21 cellular contexts compared by ENCODE assay signal in the genomic region with DNA sequence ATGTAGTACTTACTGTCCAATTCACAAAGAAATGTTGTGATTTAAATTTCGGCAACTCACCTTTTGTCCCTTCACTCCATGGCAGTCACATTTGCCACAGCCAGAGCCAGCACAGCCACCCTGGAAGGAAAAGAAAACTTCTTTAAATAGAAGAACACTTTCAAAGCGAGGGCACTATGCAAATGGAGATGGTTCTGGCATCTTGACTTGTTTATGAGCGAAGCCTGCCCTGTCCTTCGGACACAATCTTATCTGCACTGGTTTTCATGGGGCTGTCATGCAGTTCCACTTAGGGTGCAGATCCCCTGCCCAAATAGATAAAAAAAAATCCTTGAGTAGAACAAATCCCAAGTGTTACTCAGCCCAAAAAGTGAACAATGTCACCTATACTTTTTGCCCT.
"Had no signal": no experiment of that assay in that cellular context is flagged by ENCODE, and none has a peak within 500 bp of the region (broad histone marks: within the 10 kb centered on the region; RNA-seq: fewer than 3 reads in every experiment).

No MANE protein-coding gene starts in this region.

- H3K4me2 ChIP-seq: SK-N-SH had no signal

- H3K9me2 ChIP-seq: SK-N-SH had no signal

- H3K36me3 Mint-ChIP-seq: naive thymus-derived CD8-positive, alpha-beta T cell; stimulated activated naive B cell treated with anti-CD40 and anti-IgM and Interleukin-4, amounts not matched to agents 10 μg/mL and 1 μg/mL and 100 μg/mL, for 72 hours had no signal

- ATAC-seq: activated CD4-positive, alpha-beta T cell treated with anti-CD3 and anti-CD28 coated beads for 36 hours; activated CD8-positive, alpha-beta T cell treated with anti-CD3 and anti-CD28 coated beads for 36 hours; activated T-cell treated with anti-CD3 and anti-CD28 coated beads, Interleukin-2, amount 50 U/mL, for 4 hours; naive thymus-derived CD8-positive, alpha-beta T cell; pancreas; sciatic nerve; stimulated activated naive B cell treated with anti-CD40 and anti-IgM and Interleukin-4, amounts not matched to agents 10 μg/mL and 1 μg/mL and 100 μg/mL, for 72 hours had no signal

- H3K9me3 ChIP-seq: pancreas, SK-N-SH, tibial nerve, uterus had no signal

- DNase-seq: activated CD4-positive, alpha-beta T cell treated with anti-CD3 and anti-CD28 coated beads for 36 hours; activated CD8-positive, alpha-beta memory T cell treated with anti-CD3 and anti-CD28 coated beads, Interleukin-2, amount 50 U/mL, for 4 hours; activated CD8-positive, alpha-beta T cell treated with anti-CD3 and anti-CD28 coated beads for 36 hours; activated effector memory CD4-positive, alpha-beta T cell treated with anti-CD3 and anti-CD28 coated beads, Interleukin-2, amount 50 U/mL, for 16 hours; activated naive CD4-positive, alpha-beta T cell treated with anti-CD3 and anti-CD28 coated beads, Interleukin-2, amount 50 U/mL, for 16 hours; activated T-cell treated with anti-CD3 and anti-CD28 coated beads, Interleukin-2, amount 50 U/mL, for 4 hours; dorsolateral prefrontal cortex; foreskin melanocyte; kidney glomerular epithelial cell; mesendoderm; naive thymus-derived CD8-positive, alpha-beta T cell; pancreas; SK-N-SH; stimulated activated naive B cell treated with anti-CD40 and anti-IgM and Interleukin-4, amounts not matched to agents 10 μg/mL and 1 μg/mL and 100 μg/mL, for 72 hours; uterus had no signal

- H3K9me3 Mint-ChIP-seq: activated CD8-positive, alpha-beta T cell treated with anti-CD3 and anti-CD28 coated beads for 36 hours; activated T-cell treated with anti-CD3 and anti-CD28 coated beads, Interleukin-2, amount 50 U/mL, for 4 hours; naive thymus-derived CD8-positive, alpha-beta T cell; stimulated activated naive B cell treated with anti-CD40 and anti-IgM and Interleukin-4, amounts not matched to agents 10 μg/mL and 1 μg/mL and 100 μg/mL, for 72 hours; T-helper 2 cell treated with Interferon-gamma antibody and Interleukin-4, amounts not matched to agents 5 μg/mL and 100 μg/mL, for 36 hours had no signal

- FAIRE-seq: bronchial epithelial cell, TTC549 had no signal

- H3K27ac Mint-ChIP-seq: activated CD4-positive, alpha-beta T cell treated with anti-CD3 and anti-CD28 coated beads for 36 hours; activated CD8-positive, alpha-beta T cell treated with anti-CD3 and anti-CD28 coated beads for 36 hours; naive thymus-derived CD8-positive, alpha-beta T cell; stimulated activated naive B cell treated with anti-CD40 and anti-IgM and Interleukin-4, amounts not matched to agents 10 μg/mL and 1 μg/mL and 100 μg/mL, for 72 hours; T-helper 2 cell treated with Interferon-gamma antibody and Interleukin-4, amounts not matched to agents 5 μg/mL and 100 μg/mL, for 36 hours had no signal

- H3K27ac ChIP-seq: epithelial cell of prostate, pancreas had no signal

- H3K4me3 Mint-ChIP-seq: activated CD4-positive, alpha-beta T cell treated with anti-CD3 and anti-CD28 coated beads for 36 hours; activated CD8-positive, alpha-beta T cell treated with anti-CD3 and anti-CD28 coated beads for 36 hours; activated T-cell treated with anti-CD3 and anti-CD28 coated beads, Interleukin-2, amount 50 U/mL, for 4 hours; naive thymus-derived CD8-positive, alpha-beta T cell; stimulated activated naive B cell treated with anti-CD40 and anti-IgM and Interleukin-4, amounts not matched to agents 10 μg/mL and 1 μg/mL and 100 μg/mL, for 72 hours; T-helper 2 cell treated with Interferon-gamma antibody and Interleukin-4, amounts not matched to agents 5 μg/mL and 100 μg/mL, for 36 hours had no signal

- H3K9ac ChIP-seq: SK-N-SH had no signal

- H3K4me1 Mint-ChIP-seq: activated CD4-positive, alpha-beta T cell treated with anti-CD3 and anti-CD28 coated beads for 36 hours; naive thymus-derived CD8-positive, alpha-beta T cell; stimulated activated naive B cell treated with anti-CD40 and anti-IgM and Interleukin-4, amounts not matched to agents 10 μg/mL and 1 μg/mL and 100 μg/mL, for 72 hours had no signal

- H3K4me3 ChIP-seq: dorsolateral prefrontal cortex, pancreas, tibial nerve, uterus had no signal

- H3K27me3 ChIP-seq: dorsolateral prefrontal cortex, pancreas, tibial nerve, uterus had no signal

- H3K36me3 ChIP-seq: pancreas, uterus had no signal
